Comparison of ENCODE assay signal across 8 cellular contexts in genomic region chrX:19566359-19567141, GRCh38. TPM values are rescaled to one million over a fixed set of nuclear protein-coding genes. Genes with fewer than 3 reads are reported as not detected.
DNase-seq lines count a peak whose midpoint lies in the region; ATAC-seq and TF ChIP-seq lines count a peak whose summit lies in the region.

No MANE protein-coding gene starts in this region.

- H3K27ac ChIP-seq in ACC112 (ENCODE audit: low read depth, low read length) (peak overlapping the region; percentile 52), lower lobe of right lung (no peak overlapping the region)

- H3K4me1 ChIP-seq in ACC112 (ENCODE audit: control insufficient read depth, insufficient read depth, low read length, unreplicated experiment) (peaks cover 12% of the 10 kb centered on the region), lower lobe of right lung (peaks cover 6% of the 10 kb centered on the region)

- H3K36me3 ChIP-seq in ACC112 (ENCODE audit: insufficient read depth, low read length), result peaks cover 6% of the 10 kb centered on the region; the same call in 1 of the 2 replicates
- H3K36me3 ChIP-seq in lower lobe of right lung, result peaks cover 3% of the 10 kb centered on the region

- H3K9me3 Mint-ChIP-seq in activated CD8-positive, alpha-beta T cell treated with anti-CD3 and anti-CD28 coated beads for 36 hours, result no peaks in the 10 kb centered on the region

- peak overlapping the region; percentile 97 for H3K27ac Mint-ChIP-seq in activated CD8-positive, alpha-beta T cell treated with anti-CD3 and anti-CD28 coated beads for 36 hours

- intact Hi-C loops in activated CD8-positive, alpha-beta T cell treated with anti-CD3 and anti-CD28 coated beads for 36 hours (cut with micrococcal nuclease), result no loop called here
- intact Hi-C loops in lower lobe of right lung (cut with DNase I), result no loop called here

- H3K4me1 Mint-ChIP-seq in activated CD8-positive, alpha-beta T cell treated with anti-CD3 and anti-CD28 coated beads for 36 hours (ENCODE audit: low read depth), result peaks cover 58% of the 10 kb centered on the region

- no peak for TF ChIP-seq CTCF in activated CD8-positive, alpha-beta T cell treated with anti-CD3 and anti-CD28 coated beads for 36 hours (IDR thresholded peaks at IDR 0.05)
- TF ChIP-seq CTCF in lower lobe of right lung (IDR thresholded peaks at IDR 0.05), result no peak

- CTCF ChIA-PET in activated CD8-positive, alpha-beta T cell treated with anti-CD3 and anti-CD28 coated beads for 36 hours (lab: Charles Lee), result interaction anchor here (1.0 to 2.5 kb wide), 2 partner anchors 9 to 115 kb away, joined by 3 to 6 read pairs; no protein-coding TSS in a partner anchor

- no peaks in the 10 kb centered on the region for H3K79me2 ChIP-seq in ACC112 (ENCODE audit: control insufficient read depth, insufficient read depth, low read length, unreplicated experiment)

- no peaks in the 10 kb centered on the region for H3K9me3 ChIP-seq in lower lobe of right lung

- no peaks in the 10 kb centered on the region for H3K27me3 Mint-ChIP-seq in activated CD8-positive, alpha-beta T cell treated with anti-CD3 and anti-CD28 coated beads for 36 hours

- H3K36me3 Mint-ChIP-seq in activated CD8-positive, alpha-beta T cell treated with anti-CD3 and anti-CD28 coated beads for 36 hours (ENCODE audit: low read depth), result peaks cover 35% of the 10 kb centered on the region

- H2AFZ ChIP-seq in ACC112 (ENCODE audit: low read length, unreplicated experiment), result no peak overlapping the region

- POLR2A ChIA-PET in activated CD8-positive, alpha-beta T cell treated with anti-CD3 and anti-CD28 coated beads for 36 hours (lab: Charles Lee), result interaction anchor here (0.6 to 1.4 kb wide), 3 partner anchors 9 to 52 kb away, joined by 3 to 4 read pairs (median 3); no protein-coding TSS in a partner anchor

- H3K27me3 ChIP-seq in ACC112 (ENCODE audit: insufficient read depth, low read length) (no peaks in the 10 kb centered on the region), lower lobe of right lung (ENCODE audit: low read depth) (no peaks in the 10 kb centered on the region)

- peak; percentile 26 for DNase-seq in Jurkat, Clone E6-1 (ENCODE audit: low read depth, low spot score)
- peak; percentile 71 for DNase-seq in activated CD8-positive, alpha-beta T cell treated with anti-CD3 and anti-CD28 coated beads for 36 hours
- no peak for DNase-seq in lower lobe of right lung
- no peak for DNase-seq in cerebellum (ENCODE audit: low spot score)
- no peak for DNase-seq in NCI-H2081 (lab: John Stamatoyannopoulos, UW)
- no peak for DNase-seq in DMS 273 treated with DMSO at 0.1 percent for 48 hours (lab: John Stamatoyannopoulos, UW)

- peak overlapping the region; percentile 38 for H3K4me3 Mint-ChIP-seq in activated CD8-positive, alpha-beta T cell treated with anti-CD3 and anti-CD28 coated beads for 36 hours

- peak; percentile 72 for ATAC-seq in GM18909 (IDR thresholded peaks at IDR 0.05; ENCODE audit: poor library complexity, unreplicated experiment)
- ATAC-seq in activated CD8-positive, alpha-beta T cell treated with anti-CD3 and anti-CD28 coated beads for 36 hours, result peak; percentile 84
- peak; percentile 50 to 66 for ATAC-seq in lower lobe of right lung

- H3K4me3 ChIP-seq in ACC112 (ENCODE audit: low read depth, low read length) (no peak overlapping the region), lower lobe of right lung (no peak overlapping the region)
- no peak overlapping the region for H3K4me3 ChIP-seq in Jurkat, Clone E6-1 (ENCODE audit: low read length)

RNA-seq across cellular contexts. Expression of gene MAP3K15, which starts 51.2 kb away (rescaled TPM):
- polyA plus RNA-seq in Jurkat, Clone E6-1 (2012; ENCODE audit: insufficient read depth, insufficient read length), result 3.4 TPM
- total RNA-seq in activated CD8-positive, alpha-beta T cell treated with anti-CD3 and anti-CD28 coated beads for 36 hours, result 1 to 10 TPM; 1.8 to 2.2 TPM
- total RNA-seq in lower lobe of right lung, result 3.2 TPM
- total RNA-seq in cerebellum, result 0.82 TPM

Comparison
In these comparisons a context has a peak if more than half of its experiments do, and no peak if none do; other contexts are left out.
1. DNase-seq: peak in Jurkat, Clone E6-1 (single experiment) and activated CD8-positive, alpha-beta T cell treated with anti-CD3 and anti-CD28 coated beads for 36 hours (single experiment); none in lower lobe of right lung (single experiment), cerebellum (single experiment), NCI-H2081 (0 of 2) and DMS 273 treated with DMSO at 0.1 percent for 48 hours (single experiment).
2. Peak in every context shown above with its lines, with median percentiles within 50 percentile points of each other: ATAC-seq.